ENCODE assay signal across 8 cellular contexts in the genomic region with DNA sequence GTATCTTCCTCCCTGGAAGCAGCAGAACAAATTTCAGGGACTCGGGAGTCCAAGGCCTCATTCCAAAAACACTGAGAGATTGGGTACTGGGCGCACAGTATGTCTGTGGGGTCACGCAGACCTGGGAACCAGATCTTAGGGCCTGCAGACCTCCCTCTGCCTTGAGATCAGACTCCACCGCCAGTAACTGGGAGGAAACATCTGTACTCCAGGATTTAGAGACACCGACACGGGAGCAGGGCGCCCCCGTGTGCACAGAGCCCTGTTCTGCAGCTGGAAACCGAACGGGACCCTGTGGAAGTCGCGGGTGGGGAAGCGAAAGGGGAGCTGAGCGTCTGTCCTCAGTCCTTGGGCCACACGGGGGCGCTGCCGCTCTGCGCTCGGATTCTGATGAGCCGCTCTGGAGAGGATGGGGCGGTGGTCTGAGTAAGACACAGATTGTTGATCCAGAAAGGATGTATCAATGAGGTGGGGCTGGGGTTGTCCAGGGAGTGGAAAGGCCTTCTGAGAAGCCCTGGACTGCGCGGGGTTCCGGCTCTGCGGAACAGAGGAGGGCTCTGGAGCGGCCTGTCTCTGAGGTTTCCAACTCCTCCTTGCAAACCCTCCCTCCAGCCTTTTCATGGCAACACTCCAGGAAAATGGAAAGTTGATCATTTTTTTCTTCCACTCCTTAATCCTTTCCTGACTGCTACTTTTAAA. TPM values are rescaled to one million over a fixed set of nuclear protein-coding genes. Genes with fewer than 3 reads are reported as not detected.
DNase-seq lines count a peak whose midpoint lies in the region; ATAC-seq, FAIRE-seq and TF ChIP-seq lines count a peak whose summit lies in the region.
"Not testable (repeated sequence)": the region's sequence is repeated elsewhere in the genome, so short reads cannot be mapped to it uniquely, and the experiment has no call there.

No MANE protein-coding gene starts in this region.

- POLR2A ChIA-PET in GM12878 (lab: Charles Lee) = not testable (repeated sequence)

- TF ChIP-seq POLR2A in GM12878 (IDR thresholded peaks at IDR 0.05; ENCODE audit: low read depth, low read length); stomach (IDR thresholded peaks at IDR 0.05): not testable (repeated sequence)

- H3K4me2 ChIP-seq in GM12878 (ENCODE audit: control insufficient read depth, insufficient read depth) = not testable (repeated sequence)

- not testable (repeated sequence) for H3K36me3 ChIP-seq in GM12878 (ENCODE audit: control insufficient read depth in 2 of 2, insufficient read depth in 2 of 2, low read length in 1 of 2); left ventricle myocardium inferior; stomach

- peak; percentile 64 for FAIRE-seq in GM12878 (lab: Jason Lieb, UNC)

- H3K27ac ChIP-seq in GM12878 (ENCODE audit: control insufficient read depth, insufficient read depth); left ventricle myocardium inferior (replicated peaks); stomach: not testable (repeated sequence)

- intact Hi-C loops in GM12878 (cut with micrococcal nuclease; ENCODE audit: unreplicated experiment) = loop anchor here (5.0 kb wide), 1 partner anchor 41 kb away; no protein-coding TSS in a partner anchor
- intact Hi-C loops in left ventricle myocardium inferior (cut with micrococcal nuclease); stomach (cut with DNase I; ENCODE audit: low total_unique reads): not testable (repeated sequence)

- RAD21 ChIA-PET in GM12878 (lab: Charles Lee; ENCODE audit: unreplicated experiment) = interaction anchor here (0.6 to 1.5 kb wide), 15 partner anchors 10 to 634 kb away, joined by 3 to 8 read pairs (median 3); a partner anchor contains a TSS

- not testable (repeated sequence) for TF ChIP-seq EP300 in GM12878 (IDR thresholded peaks at IDR 0.05; ENCODE audit: borderline replicate concordance in 1 of 2, control insufficient read depth in 1 of 2, low read depth in 2 of 2, low read length in 2 of 2); stomach (IDR thresholded peaks at IDR 0.05)

- peak; percentile 94 for ATAC-seq in GM12878

- not testable (repeated sequence) for BruUV-seq in GM12878 (replicated peaks; lab: Mats Ljungman, UMichigan)

- H3K4me3 ChIP-seq in GM12878 = not testable (repeated sequence)
- H3K4me3 ChIP-seq in left ventricle myocardium inferior (peak overlapping the region; percentile 27), stomach (peak overlapping the region in 1 of 4 donors; percentile 26)

- H2AFZ ChIP-seq in GM12878 (ENCODE audit: control insufficient read depth, low read depth, low read length) = not testable (repeated sequence)

- peak; percentile 23 for DNase-seq in DMS79 (lab: John Stamatoyannopoulos, UW)
- peak; percentile 71 for DNase-seq in HT1080 (ENCODE audit: low read depth)
- peak; percentile 95 for DNase-seq in NCI-H82 (lab: John Stamatoyannopoulos, UW)
- peak; percentile 91 for DNase-seq in activated CD4-positive, CD25-positive, alpha-beta regulatory T cell treated with anti-CD3 and anti-CD28 coated beads, Interleukin-2, amount 50 U/mL, for 72 hours
- DNase-seq in GM12878 (ENCODE audit: low read depth, low spot score) = not testable (repeated sequence)
- DNase-seq in left ventricle myocardium inferior = peak; percentile 84
- peak; percentile 61 for DNase-seq in pons (ENCODE audit: low spot score)
- DNase-seq in stomach = peak; percentile 84

- 3% methylated on average over 20 of the region's 26 CpGs for WGBS in GM12878 (ENCODE audit: insufficient coverage, insufficient replicate concordance, low lambda C conversion rate, missing lambda C conversion rate)
- 5 to 20% (median 8%) methylated on average over 1 to 26 of the region's 26 CpGs for WGBS in stomach, 5 donors

- SMC1A ChIA-PET in GM12878 (lab: Charles Lee; ENCODE audit: uncharacterized antibody, unreplicated experiment) = interaction anchor here (0.5 to 1.4 kb wide), 9 partner anchors 15 to 462 kb away, joined by 3 to 4 read pairs (median 3); no protein-coding TSS in a partner anchor

- peaks cover 18% of the 10 kb centered on the region for H3K4me1 ChIP-seq in GM12878 (ENCODE audit: control insufficient read depth, insufficient read depth, low read length)
- peaks cover 17% of the 10 kb centered on the region for H3K4me1 ChIP-seq in left ventricle myocardium inferior
- peaks cover 16 to 31% (median 24%) of the 10 kb centered on the region in 4 donors for H3K4me1 ChIP-seq in stomach

- CTCF ChIA-PET in GM12878 (lab: Yijun Ruan, JAX) = interaction anchor here (0.7 to 2.8 kb wide), 42 partner anchors 10 to 459 kb away, joined by 3 to 19 read pairs (median 4); a partner anchor contains a TSS

- H3K9me3 ChIP-seq in GM12878 (replicated peaks; ENCODE audit: control insufficient read depth, insufficient read depth, low read length); left ventricle myocardium inferior (replicated peaks); stomach: not testable (repeated sequence)

- H4K20me1 ChIP-seq in GM12878 (ENCODE audit: control insufficient read depth, insufficient read depth) = not testable (repeated sequence)

- H3K9ac ChIP-seq in GM12878 (ENCODE audit: control insufficient read depth, insufficient read depth, low read length) = not testable (repeated sequence)

- TF ChIP-seq RAD21 in GM12878 (IDR thresholded peaks at IDR 0.05; ENCODE audit: insufficient read depth, low read depth, low read length) = peak; percentile 53

- not testable (repeated sequence) for H3K79me2 ChIP-seq in GM12878 (ENCODE audit: control insufficient read depth, insufficient read depth, low read length)

- peak; percentile 54 to 78 (median 65) for TF ChIP-seq CTCF in GM12878 (IDR thresholded peaks at IDR 0.05 in 2 of 3, conservative IDR thresholded peaks at IDR 0.05 in 1 of 3; ENCODE audit: control insufficient read depth in 2 of 3, extremely low read depth in 1 of 3, insufficient read depth in 1 of 3, low read depth in 3 of 3, low read length in 3 of 3)
- peak; percentile 84 for TF ChIP-seq CTCF in left ventricle myocardium inferior (IDR thresholded peaks at IDR 0.05; ENCODE audit: borderline replicate concordance)
- peak in 5 of 7 experiments; percentile 63 to 76 (median 70) for TF ChIP-seq CTCF in stomach (IDR thresholded peaks at IDR 0.05)

- in situ Hi-C loops in GM12878 (cut with MboI) = not testable (repeated sequence)

- H3K27me3 ChIP-seq in GM12878 (replicated peaks in 1 of 2; ENCODE audit: control insufficient read depth in 2 of 2, insufficient read depth in 2 of 2, low read length in 1 of 2) (peaks cover 13 to 23% of the 10 kb centered on the region in 2 experiments), left ventricle myocardium inferior (ENCODE audit: low read depth) (peaks cover 97% of the 10 kb centered on the region), stomach (peaks cover 13 to 96% (median 87%) of the 10 kb centered on the region in 3 donors)

TF ChIP-seq in GM12878, 131 proteins besides CTCF, POLR2A, EP300 and RAD21:
- TF ChIP-seq SPI1 (IDR thresholded peaks at IDR 0.05; ENCODE audit: borderline replicate concordance, insufficient read depth, low read depth, low read length) (peak; percentile 32; the same call in 1 of the 2 replicates), CREM (IDR thresholded peaks at IDR 0.05; ENCODE audit: low read depth) (0 out of 2 replicates have a peak, but pooled peaks have one; percentile 21), RB1 (IDR thresholded peaks at IDR 0.05; ENCODE audit: borderline replicate concordance) (0 out of 2 replicates have a peak, but pooled peaks have one; percentile 48), IKZF2 (IDR thresholded peaks at IDR 0.05) (peak in 1 of 2 experiments; percentile 41; a peak in 1 of 4 replicates), BHLHE40 (IDR thresholded peaks at IDR 0.05; ENCODE audit: borderline replicate concordance in 1 of 2, low read depth in 2 of 2, low read length in 1 of 2) (peak in 1 of 2 experiments; percentile 20; a peak in 1 of 4 replicates), SMC3 (IDR thresholded peaks at IDR 0.05; ENCODE audit: borderline replicate concordance, low read length) (peak; percentile 43; the same call in 1 of the 2 replicates), IKZF1 (conservative IDR thresholded peaks at IDR 0.05) (peak; percentile 71)

RNA-seq across cellular contexts. Expression of a gene that starts 35.7 kb away (rescaled TPM):
- total RNA-seq in HT1080 (2014; rRNA removed; shearing (Covaris generic)) = 51.5 and 51.9 TPM in 2 replicates
- 47.0 and 48.4 TPM in 2 replicates for polyA plus RNA-seq in HT1080 (2015; cell fraction: cytosol; rRNA removed)
- polyA plus RNA-seq in HT1080 (2015; cell fraction: nucleus; rRNA removed) = 68.8 and 79.0 TPM in 2 replicates
- total RNA-seq in GM12878 (2013; cell fraction: nucleolus; rRNA removed) = 370 and 377 TPM in 2 replicates
- 483 and 499 TPM in 2 replicates for total RNA-seq in GM12878 (2014; rRNA removed)
- 262 and 265 TPM in 2 replicates for total RNA-seq in GM12878 (2014; rRNA removed; fragmentation: Illumina TruSeq; extraction: Trizol)
- 390 and 409 TPM in 2 replicates for total RNA-seq in GM12878 (2021)
- polyA plus RNA-seq in GM12878 (2011; ENCODE audit: low read depth) = 300 TPM
- 259 and 321 TPM in 2 replicates for polyA plus RNA-seq in GM12878 (2011; rRNA removed)
- 371 and 460 TPM in 2 replicates for polyA plus RNA-seq in GM12878 (2011; cell fraction: cytosol; rRNA removed)
- polyA plus RNA-seq in GM12878 (2011; cell fraction: nucleus; rRNA removed) = 254 and 282 TPM in 2 replicates
- polyA plus RNA-seq in GM12878 (2012) = 497 and 532 TPM in 2 replicates
- polyA plus RNA-seq in GM12878 (2014; fragmentation: Illumina TruSeq; extraction: Trizol) = 157 and 256 TPM in 2 replicates
- polyA plus RNA-seq in GM12878 (2014; fragmentation: Nextera tagmentation; extraction: Ambion mirVana) = 10 to 100 TPM; 35.1 to 62.3 TPM
- polyA plus RNA-seq in GM12878 (2014; rRNA removed) = 480 and 510 TPM in 2 replicates
- polyA plus RNA-seq in GM12878 (2016; fragmentation: Nextera tagmentation; extraction: Ambion mirVana) = 100 to 1,000 TPM; 251 to 272 TPM
- polyA minus RNA-seq in GM12878 (2011; rRNA and poly(A)+ RNA removed) = 217 and 352 TPM in 2 replicates
- polyA minus RNA-seq in GM12878 (2011; cell fraction: cytosol; rRNA and poly(A)+ RNA removed) = 109 and 129 TPM in 2 replicates
- polyA minus RNA-seq in GM12878 (2011; cell fraction: nucleus; rRNA and poly(A)+ RNA removed) = 98.8 and 156 TPM in 2 replicates
- 142 TPM for total RNA-seq in left ventricle myocardium inferior
- 100 to 1,000 TPM; 182 to 566 (median 272) TPM for total RNA-seq in stomach
- polyA plus RNA-seq in stomach = 100 to 1,000 TPM; 120 to 300 (median 121) TPM
